10 cellular contexts compared by ENCODE assay signal in the genomic region with DNA sequence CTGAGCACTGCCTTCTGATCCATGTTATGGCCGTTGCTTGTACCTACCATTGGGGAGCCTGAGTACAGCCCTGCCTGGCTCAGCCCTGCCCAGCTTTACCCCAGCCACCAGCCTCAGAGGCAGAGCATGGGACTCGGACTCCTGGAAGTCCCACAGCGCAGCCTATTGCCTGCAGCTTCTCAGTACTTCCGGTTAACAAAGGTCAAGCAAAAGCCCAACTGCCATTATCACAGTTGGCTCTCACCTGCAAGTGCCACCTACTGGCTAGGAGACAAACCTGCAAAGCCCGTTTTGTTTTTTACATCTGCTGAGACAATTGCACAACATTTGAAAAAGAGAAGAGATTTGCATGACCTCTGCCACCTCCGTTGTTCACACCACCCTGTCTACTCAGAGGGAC.
DNase-seq lines count a peak whose midpoint lies in the region; ATAC-seq and TF ChIP-seq lines count a peak whose summit lies in the region.
"Had no signal": no experiment of that assay in that cellular context is flagged by ENCODE, and none has a peak within 500 bp of the region (broad histone marks: within the 10 kb centered on the region; RNA-seq: fewer than 3 reads in every experiment).

No MANE protein-coding gene starts in this region.

- H3K27ac ChIP-seq in 22Rv1 (peak overlapping the region; percentile 76), endodermal cell (ENCODE audit: low read depth, low read length) (no peak overlapping the region), tibial artery (no peak overlapping the region)
- H3K27ac ChIP-seq: BLaER1 treated with 17β-estradiol and CSF1 and Interleukin-3, amounts not matched to agents 10 nM and 100 nM had no signal

- no peaks in the 10 kb centered on the region for H3K27me3 Mint-ChIP-seq in endodermal cell (ENCODE audit: insufficient read depth)

- no peaks in the 10 kb centered on the region for H3K36me3 ChIP-seq in endodermal cell (ENCODE audit: control insufficient read depth, insufficient read depth, low read length)
- no peaks in the 10 kb centered on the region for H3K36me3 ChIP-seq in tibial artery

- ATAC-seq in GM18517 (IDR thresholded peaks at IDR 0.05; ENCODE audit: unreplicated experiment), result peak; percentile 12
- no peak for ATAC-seq in HG02852 (IDR thresholded peaks at IDR 0.05; ENCODE audit: unreplicated experiment)

- TF ChIP-seq CTCF in 22Rv1 (IDR thresholded peaks at IDR 0.05) (peak; percentile 58; the same call in 1 of the 2 replicates), endodermal cell (conservative IDR thresholded peaks at IDR 0.05) (peak; percentile 72), tibial artery (IDR thresholded peaks at IDR 0.05) (no peak)

- intact Hi-C loops in tibial artery (cut with DNase I; ENCODE audit: low total_unique reads), result no loop called here

- H3K9me3 ChIP-seq in endodermal cell (ENCODE audit: control insufficient read depth, low read length) (peaks cover 44% of the 10 kb centered on the region), tibial artery (peaks cover 0 to 11% (median 1%) of the 10 kb centered on the region in 3 donors)

- H3K4me1 Mint-ChIP-seq in endodermal cell, result peaks cover 2% of the 10 kb centered on the region

- no peak overlapping the region for H3K4me3 ChIP-seq in endodermal cell (ENCODE audit: low read length)
- no peak overlapping the region for H3K4me3 ChIP-seq in tibial artery

- no peak overlapping the region for H3K4me3 Mint-ChIP-seq in endodermal cell

- in situ Hi-C loops in KBM-7 (cut with MboI; ENCODE audit: low pct_unique_long_range_greater_than_20kb, low sequenced_read_pairs), result no loop called here

- no peaks in the 10 kb centered on the region for H3K27me3 ChIP-seq in endodermal cell (ENCODE audit: control insufficient read depth, insufficient read depth, low read length, poor library complexity, severe bottlenecking)
- no peaks in the 10 kb centered on the region for H3K27me3 ChIP-seq in tibial artery
- H3K27me3 ChIP-seq: BLaER1 treated with 17β-estradiol and CSF1 and Interleukin-3, amounts not matched to agents 10 nM and 100 nM had no signal

- peaks cover 11% of the 10 kb centered on the region for H3K36me3 Mint-ChIP-seq in endodermal cell (ENCODE audit: low read depth)

- peaks cover 55% of the 10 kb centered on the region for H3K9me3 Mint-ChIP-seq in endodermal cell

- H3K27ac Mint-ChIP-seq in endodermal cell, result peak overlapping the region; percentile 44

- 73 to 79% methylated on average over 2 to 6 of the region's 6 CpGs for WGBS in endodermal cell (ENCODE audit: insufficient coverage in 1 of 2, insufficient read length in 1 of 2), 2 experiments

- H3K9ac ChIP-seq in endodermal cell (ENCODE audit: extremely low read depth, low read length, poor library complexity, severe bottlenecking), result no peak overlapping the region
- H3K9ac ChIP-seq: BLaER1 treated with 17β-estradiol and CSF1 and Interleukin-3, amounts not matched to agents 10 nM and 100 nM had no signal

- H3K4me1 ChIP-seq in endodermal cell (ENCODE audit: control insufficient read depth, insufficient read depth, low read length), result no peaks in the 10 kb centered on the region
- no peaks in the 10 kb centered on the region for H3K4me1 ChIP-seq in tibial artery
- H3K4me1 ChIP-seq: BLaER1 treated with 17β-estradiol and CSF1 and Interleukin-3, amounts not matched to agents 10 nM and 100 nM had no signal

- DNase-seq in KBM-7, result peak; percentile 11
- DNase-seq in endodermal cell, result peak; percentile 90
- DNase-seq in NCI-H1694 treated with DMSO at 0.1 percent for 48 hours (lab: John Stamatoyannopoulos, UW), result no peak
- DNase-seq in tibial artery, result no peak
- DNase-seq in NCI-H2029 treated with DMSO at 0.1 percent for 48 hours (lab: John Stamatoyannopoulos, UW), result no peak
- DNase-seq: NCI-H1092 had no signal

Comparison
In these comparisons a context has a peak if more than half of its experiments do, and no peak if none do; other contexts are left out.
1. CTCF ChIP-seq: peak in 22Rv1 (single experiment) and endodermal cell (single experiment); none in tibial artery (0 of 2).
2. DNase-seq: peak in KBM-7 (single experiment) and endodermal cell (single experiment); none in NCI-H1694 treated with DMSO at 0.1 percent for 48 hours (single experiment), tibial artery (0 of 2) and NCI-H2029 treated with DMSO at 0.1 percent for 48 hours (single experiment).